22 cellular contexts compared by ENCODE assay signal in genomic region chr4:2168469-2169319, GRCh38.
DNase-seq lines count a peak whose midpoint lies in the region; ATAC-seq, FAIRE-seq and TF ChIP-seq lines count a peak whose summit lies in the region.
"Had no signal": no experiment of that assay in that cellular context is flagged by ENCODE, and none has a peak within 500 bp of the region (broad histone marks: within the 10 kb centered on the region; RNA-seq: fewer than 3 reads in every experiment).

No MANE protein-coding gene starts in this region.

- ATAC-seq in HG03457 (IDR thresholded peaks at IDR 0.05; ENCODE audit: unreplicated experiment), result no peak
- ATAC-seq in Right ventricle myocardium superior (ENCODE audit: poor library complexity), result no peak
- ATAC-seq: activated naive CD8-positive, alpha-beta T cell treated with anti-CD3 and anti-CD28 coated beads, Interleukin-2, amount 50 U/mL, for 24 hours; effector memory CD8-positive, alpha-beta T cell; heart left ventricle; sciatic nerve had no signal

- no peak overlapping the region for H3K4me3 Mint-ChIP-seq in endodermal cell
- H3K4me3 Mint-ChIP-seq: activated CD4-positive, alpha-beta memory T cell treated with anti-CD3 and anti-CD28 coated beads, Interleukin-2, amount 10 ng/mL, durations not matched to agents 7 days and 5 days; activated naive CD8-positive, alpha-beta T cell treated with anti-CD3 and anti-CD28 coated beads, Interleukin-2, amount 50 U/mL, for 24 hours; CD14-positive monocyte; effector memory CD8-positive, alpha-beta T cell; neural progenitor cell had no signal

- peaks cover 4% of the 10 kb centered on the region for H3K36me3 Mint-ChIP-seq in endodermal cell (ENCODE audit: low read depth)

- H3K27me3 ChIP-seq in endodermal cell (ENCODE audit: control insufficient read depth, insufficient read depth, low read length, poor library complexity, severe bottlenecking), result no peaks in the 10 kb centered on the region
- H3K27me3 ChIP-seq in small intestine (ENCODE audit: control insufficient read depth in 2 of 2, insufficient read depth in 2 of 2, low read length in 2 of 2), result no peaks in the 10 kb centered on the region
- H3K27me3 ChIP-seq: cardiac muscle cell, heart left ventricle, neural progenitor cell, uterus had no signal

- no peak for TF ChIP-seq CTCF in endodermal cell (conservative IDR thresholded peaks at IDR 0.05)
- TF ChIP-seq CTCF in GM10266 (IDR thresholded peaks at IDR 0.05; ENCODE audit: control insufficient read depth, insufficient read depth, low read depth, missing control alignments), result no peak

- H3K9me3 Mint-ChIP-seq in endodermal cell, result no peaks in the 10 kb centered on the region
- H3K9me3 Mint-ChIP-seq: activated CD4-positive, alpha-beta memory T cell treated with anti-CD3 and anti-CD28 coated beads, Interleukin-2, amount 10 ng/mL, durations not matched to agents 7 days and 5 days; activated naive CD8-positive, alpha-beta T cell treated with anti-CD3 and anti-CD28 coated beads, Interleukin-2, amount 50 U/mL, for 24 hours; CD14-positive monocyte; effector memory CD8-positive, alpha-beta T cell; neural progenitor cell had no signal

- no peak overlapping the region for H3K27ac Mint-ChIP-seq in endodermal cell
- H3K27ac Mint-ChIP-seq: activated CD4-positive, alpha-beta memory T cell treated with anti-CD3 and anti-CD28 coated beads, Interleukin-2, amount 10 ng/mL, durations not matched to agents 7 days and 5 days; activated naive CD8-positive, alpha-beta T cell treated with anti-CD3 and anti-CD28 coated beads, Interleukin-2, amount 50 U/mL, for 24 hours; CD14-positive monocyte; effector memory CD8-positive, alpha-beta T cell; neural progenitor cell had no signal

- DNase-seq in SIG-M5 treated with dmso at 0.1 percent for 504 hours (lab: John Stamatoyannopoulos, UW; ENCODE audit: unreplicated experiment) (peak; percentile 10), SIG-M5 (lab: John Stamatoyannopoulos, UW) (no peak), NCI-H69 (lab: John Stamatoyannopoulos, UW) (peak; percentile 3), endodermal cell (peak; percentile 37), small intestine (peak; percentile 23), GM10266 (ENCODE audit: extremely low spot score) (no peak), Right ventricle myocardium superior (no peak)
- DNase-seq: activated CD4-positive, alpha-beta memory T cell treated with anti-CD3 and anti-CD28 coated beads, Interleukin-2, amount 10 ng/mL, durations not matched to agents 7 days and 5 days; activated naive CD8-positive, alpha-beta T cell treated with anti-CD3 and anti-CD28 coated beads, Interleukin-2, amount 50 U/mL, for 24 hours; effector memory CD8-positive, alpha-beta T cell; HCEC 1CT; heart left ventricle; NCI-H187 treated with DMSO at 0.1 percent for 48 hours; NCI-H526 treated with DMSO at 0.1 percent for 48 hours; OCI-M1; uterus had no signal

- no peak for FAIRE-seq in small intestine (lab: Jason Lieb, UNC)
- FAIRE-seq: islet of Langerhans had no signal

- H3K27me3 Mint-ChIP-seq in endodermal cell (ENCODE audit: insufficient read depth), result no peaks in the 10 kb centered on the region
- H3K27me3 Mint-ChIP-seq: activated CD4-positive, alpha-beta memory T cell treated with anti-CD3 and anti-CD28 coated beads, Interleukin-2, amount 10 ng/mL, durations not matched to agents 7 days and 5 days; activated naive CD8-positive, alpha-beta T cell treated with anti-CD3 and anti-CD28 coated beads, Interleukin-2, amount 50 U/mL, for 24 hours; effector memory CD8-positive, alpha-beta T cell had no signal

- 90 to 91% methylated on average over 10 to 12 of the region's 12 CpGs for WGBS in endodermal cell (ENCODE audit: insufficient coverage in 1 of 2, insufficient read length in 1 of 2), 2 experiments
- WGBS in small intestine, 3 donors, result 56 to 78% (median 61%) methylated on average over 12 of the region's 12 CpGs

- H3K9ac ChIP-seq in endodermal cell (ENCODE audit: extremely low read depth, low read length, poor library complexity, severe bottlenecking), result no peak overlapping the region
- H3K9ac ChIP-seq: neural progenitor cell had no signal

- no peaks in the 10 kb centered on the region for H3K4me1 Mint-ChIP-seq in endodermal cell

- H3K36me3 ChIP-seq in endodermal cell (ENCODE audit: control insufficient read depth, insufficient read depth, low read length), result no peaks in the 10 kb centered on the region
- H3K36me3 ChIP-seq in small intestine (ENCODE audit: control insufficient read depth in 2 of 2, insufficient read depth in 2 of 2, low read length in 2 of 2), result no peaks in the 10 kb centered on the region
- H3K36me3 ChIP-seq: cardiac muscle cell, neural progenitor cell, uterus had no signal

- H3K27ac ChIP-seq in endodermal cell (ENCODE audit: low read depth, low read length) (no peak overlapping the region), small intestine (ENCODE audit: low read depth in 1 of 2, low read length in 1 of 2) (no peak overlapping the region)
- H3K27ac ChIP-seq: cardiac muscle cell, heart left ventricle, neural progenitor cell, uterus had no signal

- no peak overlapping the region for H3K4me3 ChIP-seq in endodermal cell (ENCODE audit: low read length)
- H3K4me3 ChIP-seq in small intestine (ENCODE audit: low read depth in 1 of 2, low read length in 2 of 2), result no peak overlapping the region
- H3K4me3 ChIP-seq: cardiac muscle cell, heart left ventricle, neural progenitor cell, uterus had no signal

- H3K9me3 ChIP-seq in endodermal cell (ENCODE audit: control insufficient read depth, low read length) (no peaks in the 10 kb centered on the region), small intestine (ENCODE audit: control insufficient read depth, low read depth) (no peaks in the 10 kb centered on the region)
- H3K9me3 ChIP-seq: heart left ventricle, uterus had no signal

- intact Hi-C loops in Right ventricle myocardium superior (cut with DNase I), result no loop called here

- H3K4me1 ChIP-seq in endodermal cell (ENCODE audit: control insufficient read depth, insufficient read depth, low read length) (no peaks in the 10 kb centered on the region), small intestine (ENCODE audit: control insufficient read depth in 2 of 2, insufficient read depth in 1 of 2, low read depth in 1 of 2, low read length in 1 of 2) (no peaks in the 10 kb centered on the region)
- H3K4me1 ChIP-seq: neural progenitor cell, uterus had no signal

Comparison
In these comparisons a context has a peak if more than half of its experiments do, and no peak if none do; other contexts are left out.
1. DNase-seq: peak in SIG-M5 treated with dmso at 0.1 percent for 504 hours (single experiment), NCI-H69 (single experiment), endodermal cell (single experiment) and small intestine (single experiment); none in SIG-M5 (single experiment), GM10266 (single experiment) and Right ventricle myocardium superior (single experiment).